ENCODE assay signal across 8 cellular contexts in genomic region chr4:121696641-121697461, GRCh38. TPM values are rescaled to one million over a fixed set of nuclear protein-coding genes. Genes with fewer than 3 reads are reported as not detected.
A peak's percentile ranks its signal among the peaks of the same experiment; 100 is the strongest.
DNase-seq lines count a peak whose midpoint lies in the region; ATAC-seq and TF ChIP-seq lines count a peak whose summit lies in the region.

Gene ANXA5, minus strand, starts transcription at chr4:121696980. Its CDS starts 391 bp downstream, at chr4:121696589.

- H3K9me3 Mint-ChIP-seq in endodermal cell: no peaks in the 10 kb centered on the region

- H3K4me3 ChIP-seq in endodermal cell (ENCODE audit: low read length) (peak within 1 kb of the TSS; percentile 93), mesodermal cell (ENCODE audit: extremely low read depth, insufficient read depth, low read length, poor library complexity, severe bottlenecking) (peak within 1 kb of the TSS; percentile 89)

- peaks cover 15% of the 10 kb centered on the region for H3K36me3 Mint-ChIP-seq in endodermal cell (ENCODE audit: low read depth)

- peak; percentile 88 for ATAC-seq in HG03354 (IDR thresholded peaks at IDR 0.05; ENCODE audit: poor library complexity, severe bottlenecking, unreplicated experiment)

- peak within 1 kb of the TSS; percentile 93 for H3K4me3 Mint-ChIP-seq in endodermal cell

- peak within 1 kb of the TSS; percentile 95 for H3K27ac Mint-ChIP-seq in endodermal cell

- peak; percentile 62 for TF ChIP-seq CTCF in endodermal cell (conservative IDR thresholded peaks at IDR 0.05)

- H3K27me3 ChIP-seq in endodermal cell (ENCODE audit: control insufficient read depth, insufficient read depth, low read length, poor library complexity, severe bottlenecking): no peaks in the 10 kb centered on the region

- DNase-seq in C1 segment of cervical spinal cord (lab: John Stamatoyannopoulos, UW) (peak; percentile 17 to 91 (median 73)), NOMO-1 (lab: John Stamatoyannopoulos, UW; ENCODE audit: unreplicated experiment in 2 of 2) (peak; percentile 70 to 84), endodermal cell (peak; percentile 92)
- peak; percentile 38 to 57 (median 54) for DNase-seq in activated CD8-positive, alpha-beta memory T cell treated with anti-CD3 and anti-CD28 coated beads for 48 hours (ENCODE audit: low read depth in 2 of 3, low spot score in 2 of 3)
- peak; percentile 44 for DNase-seq in stimulated activated CD8-positive, alpha-beta memory T cell treated with anti-CD3 and anti-CD28 coated beads, Interleukin-15, amount 100 ng/mL, for 24 hours (ENCODE audit: low read depth)

- 1 to 9% methylated on average over 11 to 90 of the region's 90 CpGs for WGBS in endodermal cell (ENCODE audit: insufficient coverage in 1 of 2, insufficient read length in 1 of 2), 2 experiments
- WGBS in mesodermal cell (ENCODE audit: insufficient coverage in 2 of 2), 2 experiments: 1% methylated on average over 57 to 78 of the region's 90 CpGs

- H3K4me1 Mint-ChIP-seq in endodermal cell: peaks cover 22% of the 10 kb centered on the region

- H3K27ac ChIP-seq in endodermal cell (ENCODE audit: low read depth, low read length): peak within 1 kb of the TSS; percentile 40
- H3K27ac ChIP-seq in mesodermal cell (ENCODE audit: low read depth, low read length, severe bottlenecking): peak within 1 kb of the TSS; percentile 93

- H3K9me3 ChIP-seq in endodermal cell (ENCODE audit: control insufficient read depth, low read length): peaks cover 3% of the 10 kb centered on the region
- peaks cover 6% of the 10 kb centered on the region for H3K9me3 ChIP-seq in mesodermal cell (ENCODE audit: control insufficient read depth, low read length)

- H3K36me3 ChIP-seq in endodermal cell (ENCODE audit: control insufficient read depth, insufficient read depth, low read length): no peaks in the 10 kb centered on the region
- H3K36me3 ChIP-seq in mesodermal cell (ENCODE audit: control insufficient read depth, insufficient read depth, low read length): peaks cover 18% of the 10 kb centered on the region

- peak within 1 kb of the TSS; percentile 79 for H3K9ac ChIP-seq in endodermal cell (ENCODE audit: extremely low read depth, low read length, poor library complexity, severe bottlenecking)

- TF ChIP-seq POLR2A in GM19099 (IDR thresholded peaks at IDR 0.05; ENCODE audit: extremely low read depth, insufficient read length, low read depth): peak; percentile 86

- H3K4me1 ChIP-seq in endodermal cell (ENCODE audit: control insufficient read depth, insufficient read depth, low read length): peaks cover 6% of the 10 kb centered on the region
- H3K4me1 ChIP-seq in mesodermal cell (ENCODE audit: control insufficient read depth, insufficient read depth, low read length, poor library complexity, severe bottlenecking): peaks cover 17% of the 10 kb centered on the region

- peaks cover 11% of the 10 kb centered on the region for H3K27me3 Mint-ChIP-seq in endodermal cell (ENCODE audit: insufficient read depth)

RNA-seq across cellular contexts. Expression of gene ANXA5, which starts in this region (rescaled TPM):
- 100 to 1,000 TPM; 212 to 241 TPM for total RNA-seq in endodermal cell
- polyA plus RNA-seq in endodermal cell (2013, experiment 1 of 2): 267 TPM
- 290 TPM for polyA plus RNA-seq in endodermal cell (2013, experiment 2 of 2)
- polyA plus RNA-seq in mesodermal cell (2013, experiment 1 of 2): 501 TPM
- polyA plus RNA-seq in mesodermal cell (2013, experiment 2 of 2): 473 TPM

Comparison
In these comparisons a context has a peak if more than half of its experiments do, and no peak if none do; other contexts are left out.
1. Peak in every context shown above with its lines: DNase-seq, ATAC-seq, H3K4me3 ChIP-seq and H3K27ac ChIP-seq.